In genomic region chr13:27965740-27966640, GRCh38 we compare ENCODE assay signal across 1 cellular context.
TF ChIP-seq lines count a peak whose summit lies in the region.

No MANE protein-coding gene starts in this region.

TF ChIP-seq in HEK293T, 16 proteins besides CTCF, POLR2A, EP300 and RAD21 (continued from another document):
- no peak for TF ChIP-seq NFRKB (IDR thresholded peaks at IDR 0.05)
- TF ChIP-seq HDGF (IDR thresholded peaks at IDR 0.05; ENCODE audit: borderline replicate concordance): no peak
- no peak for TF ChIP-seq LEF1 (IDR thresholded peaks at IDR 0.05; ENCODE audit: borderline replicate concordance)
- TF ChIP-seq TARDBP (IDR thresholded peaks at IDR 0.05): no peak
- no peak for TF ChIP-seq SP1 (IDR thresholded peaks at IDR 0.05)
- no peak for TF ChIP-seq L3MBTL2 (conservative IDR thresholded peaks at IDR 0.05)
- TF ChIP-seq BHLHE40 (IDR thresholded peaks at IDR 0.05; ENCODE audit: borderline replicate concordance): no peak
- no peak for TF ChIP-seq ELF4 (IDR thresholded peaks at IDR 0.05)
- no peak for TF ChIP-seq ARNT (IDR thresholded peaks at IDR 0.05)
- TF ChIP-seq FOXA1 (IDR thresholded peaks at IDR 0.05): no peak
TF ChIP-seq in HEK293T: peak in this region for 0.
